Comparison of ENCODE assay signal across 10 cellular contexts in genomic region chr13:110326263-110326904, GRCh38. TPM values are rescaled to one million over a fixed set of nuclear protein-coding genes. Genes with fewer than 3 reads are reported as not detected.
DNase-seq lines count a peak whose midpoint lies in the region; ATAC-seq and TF ChIP-seq lines count a peak whose summit lies in the region.
"Had no signal": no experiment of that assay in that cellular context is flagged by ENCODE, and none has a peak within 500 bp of the region (broad histone marks: within the 10 kb centered on the region; RNA-seq: fewer than 3 reads in every experiment).

No MANE protein-coding gene starts in this region.

- DNase-seq in Panc1 (ENCODE audit: low read depth, low spot score): no peak
- no peak for DNase-seq in esophagus squamous epithelium (lab: John Stamatoyannopoulos, UW)
- no peak for DNase-seq in transverse colon
- no peak for DNase-seq in superior temporal gyrus (ENCODE audit: extremely low spot score)
- no peak for DNase-seq in activated CD4-positive, alpha-beta T cell treated with anti-CD3 and anti-CD28 coated beads, Interleukin-2, amount 50 U/mL, for 1 hour
- DNase-seq in NCI-H748 (lab: John Stamatoyannopoulos, UW; ENCODE audit: unreplicated experiment): no peak
- DNase-seq: NCI-H2227 treated with DMSO at 0.1 percent for 48 hours, Peyer's patch had no signal

- BruUV-seq in Panc1 (replicated peaks; lab: Mats Ljungman, UMichigan): no TSS peak

- no peak for TF ChIP-seq EP300 in transverse colon (IDR thresholded peaks at IDR 0.05; ENCODE audit: low read depth)

- H3K36me3 ChIP-seq in Panc1 (ENCODE audit: control insufficient read depth, insufficient read depth, low read length): no peaks in the 10 kb centered on the region
- H3K36me3 ChIP-seq in esophagus squamous epithelium: no peaks in the 10 kb centered on the region
- H3K36me3 ChIP-seq in mesodermal cell (ENCODE audit: control insufficient read depth, insufficient read depth, low read length): peaks cover 85% of the 10 kb centered on the region
- no peaks in the 10 kb centered on the region for H3K36me3 ChIP-seq in transverse colon
- H3K36me3 ChIP-seq: neutrophil, Peyer's patch had no signal

- in situ Hi-C loops in Panc1 (cut with HindIII; ENCODE audit: low pct_unique_long_range_greater_than_20kb, low sequenced_read_pairs): no loop called here
- in situ Hi-C loops in transverse colon (cut with MboI; ENCODE audit: low pct_ligation_motif_present in 1 of 4, low pct_unique_long_range_greater_than_20kb in 1 of 4, low sequenced_read_pairs in 3 of 4): no loop called here

- H3K27me3 ChIP-seq in Panc1 (ENCODE audit: control insufficient read depth, insufficient read depth, low read length): no peaks in the 10 kb centered on the region
- no peaks in the 10 kb centered on the region for H3K27me3 ChIP-seq in esophagus squamous epithelium
- no peaks in the 10 kb centered on the region for H3K27me3 ChIP-seq in transverse colon
- H3K27me3 ChIP-seq: Peyer's patch had no signal

- H3K4me1 ChIP-seq in Panc1 (ENCODE audit: control insufficient read depth, insufficient read depth, low read length): no peaks in the 10 kb centered on the region
- peaks cover 0 to 60% (median 25%) of the 10 kb centered on the region in 3 donors for H3K4me1 ChIP-seq in esophagus squamous epithelium
- H3K4me1 ChIP-seq in mesodermal cell (ENCODE audit: control insufficient read depth, insufficient read depth, low read length, poor library complexity, severe bottlenecking): peaks cover 76% of the 10 kb centered on the region
- peaks cover 0 to 54% (median 16%) of the 10 kb centered on the region in 4 donors for H3K4me1 ChIP-seq in transverse colon

- ATAC-seq in Panc1: 0 out of 2 replicates have a peak, but pooled peaks have one; percentile 34

- intact Hi-C loops in Panc1 (cut with micrococcal nuclease; ENCODE audit: unreplicated experiment) (no loop called here), esophagus squamous epithelium (cut with DNase I) (no loop called here), transverse colon (cut with DNase I; ENCODE audit: low total_unique reads) (no loop called here)

- POLR2A ChIA-PET in Panc1 (lab: Charles Lee): interaction anchor here (0.7 kb wide), 1 partner anchor 278 kb away, joined by 8 read pairs; no protein-coding TSS in a partner anchor

- H3K27ac ChIP-seq in Panc1 (ENCODE audit: low read length): no peak overlapping the region
- peak overlapping the region in 3 of 4 donors; percentile 79 to 86 (median 81) for H3K27ac ChIP-seq in esophagus squamous epithelium
- peak overlapping the region; percentile 45 for H3K27ac ChIP-seq in mesodermal cell (ENCODE audit: low read depth, low read length, severe bottlenecking)
- H3K27ac ChIP-seq in transverse colon: peak overlapping the region; percentile 84 to 87 (median 86)
- H3K27ac ChIP-seq: neutrophil had no signal

- 73 to 76% methylated on average over 9 to 11 of the region's 12 CpGs for WGBS in esophagus squamous epithelium, 2 donors
- 69 to 80% methylated on average over 10 to 12 of the region's 12 CpGs for WGBS in mesodermal cell (ENCODE audit: insufficient coverage in 2 of 2), 2 experiments
- 71 to 82% methylated on average over 4 to 11 of the region's 12 CpGs for WGBS in transverse colon (ENCODE audit: low coverage in 1 of 2), 2 donors

- TF ChIP-seq POLR2A in esophagus squamous epithelium (IDR thresholded peaks at IDR 0.05) (no peak), transverse colon (IDR thresholded peaks at IDR 0.05) (no peak)

- TF ChIP-seq CTCF in Panc1 (IDR thresholded peaks at IDR 0.05) (no peak), esophagus squamous epithelium (IDR thresholded peaks at IDR 0.05) (no peak), transverse colon (IDR thresholded peaks at IDR 0.05) (no peak)

- H3K4me3 ChIP-seq in Panc1 (ENCODE audit: low read depth in 2 of 2, low read length in 2 of 2): no peak overlapping the region
- H3K4me3 ChIP-seq in esophagus squamous epithelium: no peak overlapping the region
- H3K4me3 ChIP-seq in mesodermal cell (ENCODE audit: extremely low read depth, insufficient read depth, low read length, poor library complexity, severe bottlenecking): no peak overlapping the region
- no peak overlapping the region for H3K4me3 ChIP-seq in transverse colon
- H3K4me3 ChIP-seq: Peyer's patch had no signal

- CTCF ChIA-PET in Panc1 (lab: Charles Lee): no interaction called here

- H3K9me3 ChIP-seq in Panc1 (ENCODE audit: control insufficient read depth, insufficient read depth, low read depth, low read length) (no peaks in the 10 kb centered on the region), esophagus squamous epithelium (no peaks in the 10 kb centered on the region), mesodermal cell (ENCODE audit: control insufficient read depth, low read length) (no peaks in the 10 kb centered on the region), transverse colon (no peaks in the 10 kb centered on the region)
- H3K9me3 ChIP-seq: neutrophil, Peyer's patch had no signal

RNA-seq across cellular contexts. Expression of gene COL4A2, which starts 19.3 kb away (rescaled TPM):
- 3.0 TPM for total RNA-seq in Panc1 (2021; ENCODE audit: unreplicated experiment)
- 2.7 TPM for polyA plus RNA-seq in Panc1 (2012; ENCODE audit: insufficient read length)
- total RNA-seq in esophagus squamous epithelium: 100 to 1,000 TPM in 1 of 4 donors, 10 to 100 TPM in 3; 11.9 to 102 (median 43.5) TPM
- polyA plus RNA-seq in mesodermal cell (2013, experiment 1 of 2): 583 TPM
- 545 TPM for polyA plus RNA-seq in mesodermal cell (2013, experiment 2 of 2)
- 100 to 1,000 TPM in 2 of 4 donors, 10 to 100 TPM in 2; 75.1 to 322 (median 115) TPM for total RNA-seq in transverse colon

RNA-seq across cellular contexts. Expression of gene COL4A1, which starts 19.4 kb away (rescaled TPM):
- total RNA-seq in Panc1 (2021; ENCODE audit: unreplicated experiment): 1.1 TPM
- polyA plus RNA-seq in Panc1 (2012; ENCODE audit: insufficient read length): 0.42 TPM
- total RNA-seq in esophagus squamous epithelium: 10 to 100 TPM in 3 of 4 donors, 1 to 10 TPM in 1; 8.9 to 97.1 (median 40.2) TPM
- polyA plus RNA-seq in mesodermal cell (2013, experiment 1 of 2): 570 TPM
- polyA plus RNA-seq in mesodermal cell (2013, experiment 2 of 2): 588 TPM
- 100 to 1,000 TPM in 2 of 4 donors, 10 to 100 TPM in 2; 46.4 to 180 (median 99.2) TPM for total RNA-seq in transverse colon
